In genomic region chr11:47325271-47326041, GRCh38 we compare ENCODE assay signal across 1 cellular context.
TF ChIP-seq lines count a peak whose summit lies in the region.

No MANE protein-coding gene starts in this region.

TF ChIP-seq in SK-N-SH, 30 proteins besides CTCF, POLR2A, EP300 and RAD21 (continued from another document):
- TF ChIP-seq, protein P1, sequence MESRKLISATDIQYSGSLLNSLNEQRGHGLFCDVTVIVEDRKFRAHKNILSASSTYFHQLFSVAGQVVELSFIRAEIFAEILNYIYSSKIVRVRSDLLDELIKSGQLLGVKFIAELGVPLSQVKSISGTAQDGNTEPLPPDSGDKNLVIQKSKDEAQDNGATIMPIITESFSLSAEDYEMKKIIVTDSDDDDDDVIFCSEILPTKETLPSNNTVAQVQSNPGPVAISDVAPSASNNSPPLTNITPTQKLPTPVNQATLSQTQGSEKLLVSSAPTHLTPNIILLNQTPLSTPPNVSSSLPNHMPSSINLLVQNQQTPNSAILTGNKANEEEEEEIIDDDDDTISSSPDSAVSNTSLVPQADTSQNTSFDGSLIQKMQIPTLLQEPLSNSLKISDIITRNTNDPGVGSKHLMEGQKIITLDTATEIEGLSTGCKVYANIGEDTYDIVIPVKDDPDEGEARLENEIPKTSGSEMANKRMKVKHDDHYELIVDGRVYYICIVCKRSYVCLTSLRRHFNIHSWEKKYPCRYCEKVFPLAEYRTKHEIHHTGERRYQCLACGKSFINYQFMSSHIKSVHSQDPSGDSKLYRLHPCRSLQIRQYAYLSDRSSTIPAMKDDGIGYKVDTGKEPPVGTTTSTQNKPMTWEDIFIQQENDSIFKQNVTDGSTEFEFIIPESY (IDR thresholded peaks at IDR 0.05; ENCODE audit: borderline replicate concordance, low read depth) = no peak
- no peak for TF ChIP-seq GATA2 (CRISPR knock-in tag; IDR thresholded peaks at IDR 0.05)
- no peak for TF ChIP-seq REST (IDR thresholded peaks at IDR 0.05; ENCODE audit: low read depth, low read length)
- no peak for TF ChIP-seq TAF1 (IDR thresholded peaks at IDR 0.05; ENCODE audit: borderline replicate concordance, low read depth, low read length)
- no peak for TF ChIP-seq USF1 (IDR thresholded peaks at IDR 0.05; ENCODE audit: borderline replicate concordance, low read depth)
TF ChIP-seq in SK-N-SH: peak in this region for 0.
